Comparison of ENCODE assay signal across 22 cellular contexts in the genomic region with DNA sequence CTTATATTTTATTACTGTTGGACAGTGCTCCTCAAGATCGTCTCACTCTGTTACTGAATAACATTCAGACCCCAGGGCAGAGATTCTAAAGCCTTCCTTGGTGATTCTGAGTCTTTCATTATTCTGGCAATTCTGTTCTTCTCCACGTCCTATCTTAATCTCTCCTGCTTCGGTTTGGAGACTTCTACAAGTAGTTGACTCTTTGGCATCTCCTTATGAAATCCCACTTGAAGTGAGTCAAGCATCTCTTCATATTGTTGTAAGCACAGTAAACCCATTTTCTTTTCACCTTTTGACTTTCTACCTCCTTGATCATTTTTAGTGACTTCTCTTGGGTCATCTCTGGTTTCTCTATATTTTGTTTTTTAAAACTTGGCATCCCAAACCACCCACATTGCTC.
DNase-seq lines count a peak whose midpoint lies in the region; ATAC-seq, FAIRE-seq and TF ChIP-seq lines count a peak whose summit lies in the region.
"Had no signal": no experiment of that assay in that cellular context is flagged by ENCODE, and none has a peak within 500 bp of the region (broad histone marks: within the 10 kb centered on the region; RNA-seq: fewer than 3 reads in every experiment).

No MANE protein-coding gene starts in this region.

- 76% methylated on average over 3 of the region's 3 CpGs for WGBS in esophagus muscularis mucosa
- 33 to 49% (median 43%) methylated on average over 3 of the region's 3 CpGs for WGBS in psoas muscle, 3 donors
- 69 to 94% methylated on average over 2 to 3 of the region's 3 CpGs for WGBS in transverse colon (ENCODE audit: low coverage in 1 of 2), 2 donors
- 69 to 79% (median 70%) methylated on average over 3 of the region's 3 CpGs for WGBS in small intestine, 3 donors
- 76 to 87% (median 84%) methylated on average over 3 of the region's 3 CpGs for WGBS in ovary, 3 donors

- TF ChIP-seq CTCF in left ventricle myocardium inferior (IDR thresholded peaks at IDR 0.05; ENCODE audit: borderline replicate concordance) (no peak), esophagus muscularis mucosa (IDR thresholded peaks at IDR 0.05) (no peak), psoas muscle (IDR thresholded peaks at IDR 0.05) (no peak), transverse colon (IDR thresholded peaks at IDR 0.05) (no peak), ovary (IDR thresholded peaks at IDR 0.05) (no peak)

- DNase-seq in left ventricle myocardium inferior (no peak), Right ventricle myocardium superior (no peak), esophagus muscularis mucosa (ENCODE audit: extremely low spot score) (no peak), psoas muscle (no peak), transverse colon (no peak), small intestine (no peak), ovary (no peak)
- DNase-seq in activated T-cell treated with anti-CD3 and anti-CD28 coated beads, Interleukin-2, amount 50 U/mL, for 72 hours, result no peak
- DNase-seq: CD8-positive, alpha-beta memory T cell; NCI-H1105; NCI-H146; NCI-H2029 treated with DMSO at 0.1 percent for 48 hours; NCI-H2171 treated with DMSO at 0.1 percent for 48 hours; NCI-H526; SHP77 had no signal

- H3K9me3 Mint-ChIP-seq in activated T-cell treated with anti-CD3 and anti-CD28 coated beads, Interleukin-2, amount 50 U/mL, for 72 hours, result no peaks in the 10 kb centered on the region
- H3K9me3 Mint-ChIP-seq: CD8-positive, alpha-beta memory T cell; IgD-negative memory B cell had no signal

- H3K27ac ChIP-seq in left ventricle myocardium inferior (replicated peaks), result peak overlapping the region; percentile 94
- H3K27ac ChIP-seq in esophagus muscularis mucosa (replicated peaks in 1 of 4), result peak overlapping the region; percentile 74 to 80 (median 75)
- peak overlapping the region; percentile 88 for H3K27ac ChIP-seq in psoas muscle
- peak overlapping the region in 3 of 4 donors; percentile 5 to 60 (median 55) for H3K27ac ChIP-seq in transverse colon
- H3K27ac ChIP-seq in small intestine (ENCODE audit: low read depth in 1 of 2, low read length in 1 of 2), result no peak overlapping the region
- H3K27ac ChIP-seq in ovary, result no peak overlapping the region
- H3K27ac ChIP-seq: C4-2B had no signal

- H3K4me3 ChIP-seq in left ventricle myocardium inferior (no peak overlapping the region), esophagus muscularis mucosa (no peak overlapping the region), psoas muscle (no peak overlapping the region), transverse colon (no peak overlapping the region), small intestine (ENCODE audit: low read depth in 1 of 2, low read length in 2 of 2) (no peak overlapping the region), ovary (no peak overlapping the region)

- H3K4me1 ChIP-seq in left ventricle myocardium inferior (peaks cover 94% of the 10 kb centered on the region), esophagus muscularis mucosa (peaks cover 34 to 55% (median 54%) of the 10 kb centered on the region in 4 donors), psoas muscle (peaks cover 81% of the 10 kb centered on the region), transverse colon (peaks cover 5 to 17% (median 8%) of the 10 kb centered on the region in 4 donors), small intestine (ENCODE audit: control insufficient read depth in 2 of 2, insufficient read depth in 1 of 2, low read depth in 1 of 2, low read length in 1 of 2) (no peaks in the 10 kb centered on the region), ovary (ENCODE audit: insufficient read depth) (no peaks in the 10 kb centered on the region)

- ATAC-seq in Right ventricle myocardium superior (ENCODE audit: poor library complexity), result no peak
- no peak for ATAC-seq in psoas muscle
- no peak for ATAC-seq in activated T-cell treated with anti-CD3 and anti-CD28 coated beads, Interleukin-2, amount 50 U/mL, for 72 hours (replicated peaks in 1 of 2)

- no peaks in the 10 kb centered on the region for H3K36me3 Mint-ChIP-seq in activated T-cell treated with anti-CD3 and anti-CD28 coated beads, Interleukin-2, amount 50 U/mL, for 72 hours (ENCODE audit: insufficient read depth in 2 of 2)
- H3K36me3 Mint-ChIP-seq: CD8-positive, alpha-beta memory T cell had no signal

- TF ChIP-seq POLR2A in esophagus muscularis mucosa (IDR thresholded peaks at IDR 0.05; ENCODE audit: low read depth), result no peak
- TF ChIP-seq POLR2A in transverse colon (IDR thresholded peaks at IDR 0.05), result no peak
- TF ChIP-seq POLR2A in ovary (IDR thresholded peaks at IDR 0.05), result no peak

- peaks cover 9% of the 10 kb centered on the region for H3K36me3 ChIP-seq in left ventricle myocardium inferior
- peaks cover 0 to 12% (median 9%) of the 10 kb centered on the region in 4 donors for H3K36me3 ChIP-seq in esophagus muscularis mucosa
- H3K36me3 ChIP-seq in psoas muscle (ENCODE audit: insufficient read depth in 1 of 2, low read depth in 1 of 2), result peaks cover 0 to 5% of the 10 kb centered on the region in 2 donors
- H3K36me3 ChIP-seq in transverse colon, result no peaks in the 10 kb centered on the region
- no peaks in the 10 kb centered on the region for H3K36me3 ChIP-seq in small intestine (ENCODE audit: control insufficient read depth in 2 of 2, insufficient read depth in 2 of 2, low read length in 2 of 2)
- H3K36me3 ChIP-seq in ovary, result no peaks in the 10 kb centered on the region

- no peaks in the 10 kb centered on the region for H3K27me3 ChIP-seq in left ventricle myocardium inferior (ENCODE audit: low read depth)
- H3K27me3 ChIP-seq in esophagus muscularis mucosa, result no peaks in the 10 kb centered on the region
- no peaks in the 10 kb centered on the region for H3K27me3 ChIP-seq in psoas muscle (ENCODE audit: insufficient read depth in 3 of 3, low read length in 2 of 3)
- no peaks in the 10 kb centered on the region for H3K27me3 ChIP-seq in transverse colon
- H3K27me3 ChIP-seq in small intestine (ENCODE audit: control insufficient read depth in 2 of 2, insufficient read depth in 2 of 2, low read length in 2 of 2), result no peaks in the 10 kb centered on the region
- no peaks in the 10 kb centered on the region for H3K27me3 ChIP-seq in ovary

- intact Hi-C loops in left ventricle myocardium inferior (cut with micrococcal nuclease), result no loop called here
- intact Hi-C loops in Right ventricle myocardium superior (cut with DNase I), result loop anchor here (5.0 kb wide), 1 partner anchor 73 kb away; no protein-coding TSS in a partner anchor
- intact Hi-C loops in esophagus muscularis mucosa (cut with DNase I), result no loop called here
- intact Hi-C loops in psoas muscle (cut with DNase I), result loop anchor here in 1 of 2 donors (5.0 kb wide), 2 partner anchors 73 to 132 kb away; partner anchors contain the start of gene SAMD4A
- intact Hi-C loops in transverse colon (cut with DNase I; ENCODE audit: low total_unique reads), result no loop called here
- intact Hi-C loops in ovary (cut with DNase I), result loop anchor here in 1 of 4 donors (10.0 kb wide), 1 partner anchor 75 kb away; no protein-coding TSS in a partner anchor

- H3K4me1 Mint-ChIP-seq in activated T-cell treated with anti-CD3 and anti-CD28 coated beads, Interleukin-2, amount 50 U/mL, for 72 hours (ENCODE audit: low read depth), result peaks cover 11% of the 10 kb centered on the region
- H3K4me1 Mint-ChIP-seq: CD8-positive, alpha-beta memory T cell had no signal

- TF ChIP-seq EP300 in esophagus muscularis mucosa (IDR thresholded peaks at IDR 0.05) (no peak), transverse colon (IDR thresholded peaks at IDR 0.05; ENCODE audit: low read depth) (no peak), ovary (IDR thresholded peaks at IDR 0.05) (no peak)

- in situ Hi-C loops in transverse colon (cut with MboI; ENCODE audit: low pct_ligation_motif_present in 1 of 4, low pct_unique_long_range_greater_than_20kb in 1 of 4, low sequenced_read_pairs in 3 of 4), result no loop called here

- H3K27ac Mint-ChIP-seq in activated T-cell treated with anti-CD3 and anti-CD28 coated beads, Interleukin-2, amount 50 U/mL, for 72 hours, result no peak overlapping the region
- H3K27ac Mint-ChIP-seq: CD8-positive, alpha-beta memory T cell; IgD-negative memory B cell had no signal

- peaks cover 30% of the 10 kb centered on the region for H3K27me3 Mint-ChIP-seq in activated T-cell treated with anti-CD3 and anti-CD28 coated beads, Interleukin-2, amount 50 U/mL, for 72 hours (ENCODE audit: low read depth)
- H3K27me3 Mint-ChIP-seq: IgD-negative memory B cell had no signal

- no peak overlapping the region for H3K4me3 Mint-ChIP-seq in activated T-cell treated with anti-CD3 and anti-CD28 coated beads, Interleukin-2, amount 50 U/mL, for 72 hours
- H3K4me3 Mint-ChIP-seq: CD8-positive, alpha-beta memory T cell; IgD-negative memory B cell had no signal

- no peak for FAIRE-seq in small intestine (lab: Jason Lieb, UNC)
- FAIRE-seq: A204.1, G401.6, GM12892, GM18507, H54 had no signal

- H3K9me3 ChIP-seq in left ventricle myocardium inferior (replicated peaks) (no peaks in the 10 kb centered on the region), esophagus muscularis mucosa (no peaks in the 10 kb centered on the region), psoas muscle (no peaks in the 10 kb centered on the region), transverse colon (no peaks in the 10 kb centered on the region), small intestine (ENCODE audit: control insufficient read depth, low read depth) (no peaks in the 10 kb centered on the region), ovary (no peaks in the 10 kb centered on the region)

Comparison
In these comparisons a context has a peak if more than half of its experiments do, and no peak if none do; other contexts are left out.
1. H3K27ac ChIP-seq: peak in left ventricle myocardium inferior (single experiment), esophagus muscularis mucosa (4 of 4), psoas muscle (single experiment) and transverse colon (3 of 4); none in small intestine (0 of 2) and ovary (0 of 2).